Comparison of ENCODE assay signal across 1 cellular context in genomic region chr11:125887373-125888324, GRCh38.
A peak's percentile ranks its signal among the peaks of the same experiment; 100 is the strongest.
TF ChIP-seq lines count a peak whose summit lies in the region.

Gene HYLS1, plus strand, starts transcription at chr11:125887668. Its CDS starts 11,701 bp downstream, at chr11:125899369.

TF ChIP-seq in WTC11, 78 proteins besides CTCF, POLR2A, EP300 and RAD21 (continued from another document):
- TF ChIP-seq AFF4 (CRISPR knock-in tag; IDR thresholded peaks at IDR 0.05; ENCODE audit: borderline replicate concordance): peak; percentile 94; the same call in 1 of the 2 replicates
- TF ChIP-seq ZNF532 (CRISPR knock-in tag; IDR thresholded peaks at IDR 0.05; ENCODE audit: borderline replicate concordance): 0 out of 2 replicates have a peak, but pooled peaks have one; percentile 21
- TF ChIP-seq MXD4 (CRISPR knock-in tag; IDR thresholded peaks at IDR 0.05; ENCODE audit: borderline replicate concordance): no peak
- TF ChIP-seq NFATC4 (CRISPR knock-in tag; IDR thresholded peaks at IDR 0.05): no peak
- TF ChIP-seq ARID4B (CRISPR knock-in tag; IDR thresholded peaks at IDR 0.05; ENCODE audit: borderline replicate concordance): peak; percentile 88; the same call in 1 of the 2 replicates
- no peak for TF ChIP-seq JAZF1 (CRISPR knock-in tag; IDR thresholded peaks at IDR 0.05)
- no peak for TF ChIP-seq HMGA2 (CRISPR knock-in tag; IDR thresholded peaks at IDR 0.05)
- TF ChIP-seq STAT6 (CRISPR knock-in tag; conservative IDR thresholded peaks at IDR 0.05; ENCODE audit: low read depth): no peak
- TF ChIP-seq ZNF281 (CRISPR knock-in tag; IDR thresholded peaks at IDR 0.05): peak; percentile 90
- TF ChIP-seq RORB (CRISPR knock-in tag; IDR thresholded peaks at IDR 0.05): no peak
- no peak for TF ChIP-seq PRRX2 (CRISPR knock-in tag; IDR thresholded peaks at IDR 0.05)
- TF ChIP-seq ZNF423 (CRISPR knock-in tag; IDR thresholded peaks at IDR 0.05): no peak
- peak; percentile 96 for TF ChIP-seq TP53 (CRISPR knock-in tag; IDR thresholded peaks at IDR 0.05)
- peak; percentile 82 for TF ChIP-seq RELA (CRISPR knock-in tag; IDR thresholded peaks at IDR 0.05; ENCODE audit: borderline replicate concordance)
- no peak for TF ChIP-seq NR1H2 (CRISPR knock-in tag; IDR thresholded peaks at IDR 0.05)
- TF ChIP-seq ERG (CRISPR knock-in tag; IDR thresholded peaks at IDR 0.05): no peak; the same call in 1 of the 2 replicates
- TF ChIP-seq FOXP4 (CRISPR knock-in tag; IDR thresholded peaks at IDR 0.05): peak; percentile 87
- TF ChIP-seq ZNF121 (CRISPR knock-in tag; IDR thresholded peaks at IDR 0.05): peak; percentile 51; the same call in 1 of the 2 replicates
- peak; percentile 76; the same call in 1 of the 2 replicates for TF ChIP-seq CREB1 (CRISPR knock-in tag; IDR thresholded peaks at IDR 0.05)
- TF ChIP-seq ETV6 (CRISPR knock-in tag; IDR thresholded peaks at IDR 0.05): peak; percentile 76
- TF ChIP-seq SMAD4 (CRISPR knock-in tag; IDR thresholded peaks at IDR 0.05): no peak; the same call in 1 of the 2 replicates
- peak; percentile 90 for TF ChIP-seq HMGXB4 (CRISPR knock-in tag; IDR thresholded peaks at IDR 0.05)
